ENCODE assay signal across 7 cellular contexts in the genomic region with DNA sequence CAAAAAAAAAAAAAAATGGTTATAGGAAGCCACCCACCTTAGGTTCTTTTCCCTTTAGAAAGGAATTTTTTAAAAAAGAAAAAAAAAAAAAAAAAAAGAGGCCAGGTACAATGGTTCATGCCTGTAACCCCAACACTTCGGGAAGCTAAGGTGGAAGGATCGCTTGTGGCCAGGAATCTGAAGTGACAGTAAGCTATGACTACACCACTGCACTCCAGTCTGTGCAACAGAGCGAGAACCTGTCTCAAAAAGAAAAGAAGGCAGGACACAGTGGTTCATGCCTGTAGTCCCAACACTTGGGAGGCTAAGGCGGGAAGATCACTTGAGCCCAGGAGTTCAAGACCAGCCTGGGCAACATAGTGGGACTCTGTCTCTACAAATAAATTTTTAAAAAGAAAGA. TPM values are rescaled to one million over a fixed set of nuclear protein-coding genes. Genes with fewer than 3 reads are reported as not detected.
DNase-seq lines count a peak whose midpoint lies in the region; ATAC-seq and TF ChIP-seq lines count a peak whose summit lies in the region.

No MANE protein-coding gene starts in this region.

- no peaks in the 10 kb centered on the region for H3K9me3 Mint-ChIP-seq in CD14-positive monocyte

- no peaks in the 10 kb centered on the region for H3K27me3 Mint-ChIP-seq in CD14-positive monocyte (ENCODE audit: low read depth in 3 of 3)

- peaks cover 33 to 44% of the 10 kb centered on the region in 2 donors for H3K36me3 Mint-ChIP-seq in CD14-positive monocyte

- H3K27ac ChIP-seq in neutrophil (peak overlapping the region; percentile 1), substantia nigra (ENCODE audit: low read depth, low read length, poor library complexity, severe bottlenecking) (no peak overlapping the region)

- ATAC-seq in GM18909 (IDR thresholded peaks at IDR 0.05; ENCODE audit: poor library complexity, unreplicated experiment) (peak; percentile 17), HG02759 (IDR thresholded peaks at IDR 0.05; ENCODE audit: unreplicated experiment) (peak; percentile 22)

- peak overlapping the region; percentile 60 for H3K9ac ChIP-seq in adipocyte (ENCODE audit: low read length)

- TF ChIP-seq CTCF in neutrophil (IDR thresholded peaks at IDR 0.05) (no peak), CD14-positive monocyte (IDR thresholded peaks at IDR 0.05) (no peak)

- H3K4me1 Mint-ChIP-seq in CD14-positive monocyte, result peaks cover 26% of the 10 kb centered on the region

- H3K36me3 ChIP-seq in adipocyte (ENCODE audit: control insufficient read depth, insufficient read depth, low read length, severe bottlenecking) (peaks cover 4% of the 10 kb centered on the region), neutrophil (peaks cover 30% of the 10 kb centered on the region)

- H3K4me1 ChIP-seq in adipocyte (ENCODE audit: control insufficient read depth, insufficient read depth, low read length), result peaks cover 20% of the 10 kb centered on the region
- no peaks in the 10 kb centered on the region for H3K4me1 ChIP-seq in neutrophil (ENCODE audit: control insufficient read depth in 1 of 2, insufficient read depth in 1 of 2, low read depth in 1 of 2, low read length in 1 of 2)

- DNase-seq in adipocyte (ENCODE audit: low read depth) (no peak), substantia nigra (lab: John Stamatoyannopoulos, UW) (no peak), CD14-positive monocyte (ENCODE audit: low spot score) (no peak), cerebellum (ENCODE audit: low spot score) (no peak)

- H3K27me3 ChIP-seq in adipocyte (replicated peaks; ENCODE audit: control insufficient read depth, insufficient read depth, low read length) (no peaks in the 10 kb centered on the region), neutrophil (no peaks in the 10 kb centered on the region)

- intact Hi-C loops in CD14-positive monocyte (cut with micrococcal nuclease), result no loop called here

- peak overlapping the region in 2 of 7 donors; percentile 28 to 57 for H3K27ac Mint-ChIP-seq in CD14-positive monocyte

- H3K4me3 Mint-ChIP-seq in CD14-positive monocyte, result no peak overlapping the region

- H3K9me3 ChIP-seq in adipocyte (ENCODE audit: control insufficient read depth, low read length), result no peaks in the 10 kb centered on the region
- H3K9me3 ChIP-seq in neutrophil, result no peaks in the 10 kb centered on the region

- H3K4me3 ChIP-seq in adipocyte (ENCODE audit: low read length) (peak overlapping the region; percentile 75), neutrophil (ENCODE audit: low read depth in 1 of 2, low read length in 1 of 2) (no peak overlapping the region)

RNA-seq across cellular contexts. Expression of a gene that starts 36.0 kb away (rescaled TPM):
- polyA plus RNA-seq in CD14-positive monocyte, result 10 to 100 TPM; 73.1 to 81.9 TPM
- 26.5 TPM for total RNA-seq in cerebellum
